Comparison of ENCODE assay signal across 23 cellular contexts in the genomic region with DNA sequence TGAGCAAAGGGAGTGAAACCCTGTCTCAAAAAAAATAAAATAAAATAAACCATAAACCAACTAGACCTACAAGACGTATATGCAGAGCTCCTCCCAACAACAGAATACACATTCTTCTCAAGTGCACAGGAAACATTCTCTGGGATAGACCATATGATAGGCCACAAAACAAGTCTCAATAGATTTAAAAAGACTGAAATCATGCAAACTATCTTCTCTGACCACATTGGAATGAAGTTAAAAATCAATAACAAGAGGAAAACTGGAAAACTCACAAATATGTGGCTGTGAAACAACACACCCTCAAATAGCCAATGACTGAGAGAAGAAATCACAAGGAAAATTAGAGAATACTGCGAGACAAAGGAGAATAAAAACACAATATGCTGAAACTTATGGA.
"Had no signal": no experiment of that assay in that cellular context is flagged by ENCODE, and none has a peak within 500 bp of the region (broad histone marks: within the 10 kb centered on the region; RNA-seq: fewer than 3 reads in every experiment).

No MANE protein-coding gene starts in this region.

- H3K9me3 ChIP-seq: SJSA1, SK-N-SH had no signal

- H3K36me3 ChIP-seq: MG63, SJSA1 had no signal

- H3K27me3 ChIP-seq: MG63, SJSA1 had no signal

- H3K9ac ChIP-seq: SK-N-SH had no signal

- H3K4me3 ChIP-seq: MG63, SJSA1 had no signal

- H3K4me2 ChIP-seq: SK-N-SH had no signal

- H3K27ac ChIP-seq: SJSA1 had no signal

- DNase-seq: Karpas-422, KBM-7, MG63, NCI-H1092, NCI-H1105 treated with DMSO at 0.1 percent for 48 hours, NCI-H1417 treated with DMSO at 0.1 percent for 48 hours, NCI-H146, NCI-H1694 treated with DMSO at 0.1 percent for 48 hours, NCI-H1930, NCI-H2081, NCI-H2107, NCI-H2171, NCI-H226, NCI-H446, NCI-H510A, NCI-H524 treated with DMSO at 0.1 percent for 48 hours, NCI-H69, NCI-H774, Right ventricle myocardium superior, RPMI8226, SIG-M5, SK-N-SH had no signal

- H3K4me1 ChIP-seq: SJSA1 had no signal
